In genomic region chr6:112178846-112179245, GRCh38 we compare ENCODE assay signal across 20 cellular contexts.
"Had no signal": no experiment of that assay in that cellular context is flagged by ENCODE, and none has a peak within 500 bp of the region (broad histone marks: within the 10 kb centered on the region; RNA-seq: fewer than 3 reads in every experiment).

No MANE protein-coding gene starts in this region.

- DNase-seq: caudate nucleus; colonic mucosa; dermis blood vessel endothelial cell; effector CD4-positive, alpha-beta T cell; endodermal cell; gastrocnemius medialis; immature natural killer cell; left ventricle myocardium superior; mesendoderm; naive thymus-derived CD4-positive, alpha-beta T cell; posterior cingulate gyrus; stimulated activated CD4-positive, alpha-beta T cell treated with anti-CD3 and anti-CD28 coated beads, Interleukin-2, amount 100 ng/mL, for 48 hours; stimulated activated naive CD4-positive, alpha-beta T cell treated with Interleukin-2 at 50 U/mL for 16 hours; trophoblast cell had no signal

- H3K4me3 ChIP-seq: colonic mucosa, gastrocnemius medialis, lung, right atrium auricular region, smooth muscle cell, thoracic aorta had no signal

- H3K36me3 ChIP-seq: colonic mucosa, gastrocnemius medialis had no signal

- H3K27ac ChIP-seq: colonic mucosa, gastrocnemius medialis, right atrium auricular region, thoracic aorta had no signal

- H3K4me1 ChIP-seq: colonic mucosa, gastrocnemius medialis, right atrium auricular region had no signal

- H3K4me2 ChIP-seq: smooth muscle cell had no signal

- H3K9me3 ChIP-seq: colonic mucosa, gastrocnemius medialis, right atrium auricular region, thoracic aorta had no signal

- ATAC-seq: gastrocnemius medialis; left ventricle myocardium superior; naive thymus-derived CD4-positive, alpha-beta T cell had no signal

- FAIRE-seq: endothelial cell of umbilical vein, keratinocyte had no signal

- H3K27me3 ChIP-seq: colonic mucosa, gastrocnemius medialis, right atrium auricular region had no signal
